Comparison of ENCODE assay signal across 16 cellular contexts in genomic region chr22:47053013-47053864, GRCh38.
DNase-seq lines count a peak whose midpoint lies in the region; FAIRE-seq and TF ChIP-seq lines count a peak whose summit lies in the region.
"Had no signal": no experiment of that assay in that cellular context is flagged by ENCODE, and none has a peak within 500 bp of the region (broad histone marks: within the 10 kb centered on the region; RNA-seq: fewer than 3 reads in every experiment).

No MANE protein-coding gene starts in this region.

- H3K4me3 Mint-ChIP-seq in chondrocyte (ENCODE audit: unreplicated experiment), result no peak overlapping the region
- H3K4me3 Mint-ChIP-seq: activated naive CD8-positive, alpha-beta T cell; CD8-positive, alpha-beta T cell had no signal

- DNase-seq in H54 (ENCODE audit: insufficient read length, low spot score) (peak; percentile 10), NCI-H1694 (lab: John Stamatoyannopoulos, UW) (peak; percentile 85), chondrocyte (ENCODE audit: low spot score) (peak; percentile 88), neuronal stem cell (ENCODE audit: low spot score) (no peak), T-helper 1 cell (no peak), AG20443 (ENCODE audit: low spot score) (no peak), germinal center (ENCODE audit: low spot score) (no peak)
- DNase-seq: CD8-positive, alpha-beta T cell; left ventricle myocardium inferior; NCI-H187 treated with DMSO at 0.1 percent for 48 hours; SHP77; stimulated activated CD4-positive, alpha-beta T cell treated with anti-CD3 and anti-CD28 coated beads, Interleukin-2, amount 100 ng/mL, for 48 hours had no signal

- H2AK5ac ChIP-seq in neuronal stem cell (ENCODE audit: low read depth, low read length), result peak overlapping the region; percentile 98

- H3K4me1 ChIP-seq in neuronal stem cell (ENCODE audit: control insufficient read depth in 2 of 2, insufficient read depth in 1 of 2, low read depth in 1 of 2, low read length in 2 of 2), result peaks cover 6 to 22% of the 10 kb centered on the region in 2 donors
- H3K4me1 ChIP-seq: left ventricle myocardium inferior, vagina had no signal

- no CpG with 5 or more reads among the region's 20 CpGs for WGBS in neuronal stem cell (ENCODE audit: extremely low coverage in 2 of 2, insufficient read length in 2 of 2, insufficient replicate concordance in 1 of 2), 2 donors

- TF ChIP-seq CTCF in chondrocyte (IDR thresholded peaks at IDR 0.05), result no peak

- peak overlapping the region; percentile 82 for H3K23ac ChIP-seq in neuronal stem cell (ENCODE audit: low read depth, low read length, poor library complexity)

- no peaks in the 10 kb centered on the region for H3K9me3 ChIP-seq in neuronal stem cell (replicated peaks in 1 of 2; ENCODE audit: control insufficient read depth in 2 of 2, insufficient read depth in 1 of 2, low read depth in 1 of 2, low read length in 2 of 2)
- H3K9me3 ChIP-seq: left ventricle myocardium inferior, vagina had no signal

- H3K4ac ChIP-seq in neuronal stem cell (ENCODE audit: low read length), result no peak overlapping the region

- no peak overlapping the region for H3K9ac ChIP-seq in neuronal stem cell (ENCODE audit: low read depth, low read length, poor library complexity)
- H3K9ac ChIP-seq: KMS-11 had no signal

- H3K18ac ChIP-seq in neuronal stem cell (ENCODE audit: low read length), result peak overlapping the region; percentile 92

- no peak overlapping the region for H4K91ac ChIP-seq in neuronal stem cell (ENCODE audit: low read depth, low read length, poor library complexity)

- no peak overlapping the region for H2AFZ ChIP-seq in neuronal stem cell (ENCODE audit: low read length)

- peak overlapping the region; percentile 76 for H3K27ac Mint-ChIP-seq in chondrocyte (ENCODE audit: unreplicated experiment)
- H3K27ac Mint-ChIP-seq: activated naive CD8-positive, alpha-beta T cell; CD8-positive, alpha-beta T cell had no signal

- H2BK15ac ChIP-seq in neuronal stem cell (ENCODE audit: low read length), result peak overlapping the region; percentile 77

- H3K4me1 Mint-ChIP-seq in chondrocyte (ENCODE audit: low read depth), result peaks cover 15% of the 10 kb centered on the region

- peak overlapping the region; percentile 71 for H2BK5ac ChIP-seq in neuronal stem cell (ENCODE audit: low read length)

- H3K36me3 Mint-ChIP-seq in chondrocyte (ENCODE audit: low read depth), result peaks cover 2% of the 10 kb centered on the region

- peaks cover 6% of the 10 kb centered on the region for H3K79me1 ChIP-seq in neuronal stem cell (ENCODE audit: low read depth, low read length)

- H2BK120ac ChIP-seq in neuronal stem cell (ENCODE audit: low read depth, low read length), result no peak overlapping the region

- no peak for FAIRE-seq in H54 (lab: Jason Lieb, UNC)
- FAIRE-seq: GM19239 had no signal

- H2BK12ac ChIP-seq in neuronal stem cell (ENCODE audit: low read length), result peak overlapping the region; percentile 54

- no peak overlapping the region for H3K14ac ChIP-seq in neuronal stem cell (ENCODE audit: low read length)

- H4K8ac ChIP-seq in neuronal stem cell (ENCODE audit: low read depth, low read length), result no peak overlapping the region

- no peak overlapping the region for H3K4me3 ChIP-seq in neuronal stem cell (ENCODE audit: low read length in 2 of 2)
- H3K4me3 ChIP-seq: left ventricle myocardium inferior, vagina had no signal

- no peaks in the 10 kb centered on the region for H3K36me3 ChIP-seq in neuronal stem cell (replicated peaks in 1 of 2; ENCODE audit: control insufficient read depth in 2 of 2, insufficient read depth in 2 of 2, low read length in 2 of 2)
- H3K36me3 ChIP-seq: vagina had no signal

- no peaks in the 10 kb centered on the region for H3K27me3 ChIP-seq in neuronal stem cell (ENCODE audit: control insufficient read depth in 3 of 3, insufficient read depth in 3 of 3, low read depth in 1 of 3, low read length in 3 of 3)
- H3K27me3 ChIP-seq: vagina had no signal

- H3K9me3 Mint-ChIP-seq in chondrocyte (ENCODE audit: low read depth), result no peaks in the 10 kb centered on the region
- H3K9me3 Mint-ChIP-seq: CD8-positive, alpha-beta T cell had no signal

- H3K27ac ChIP-seq in neuronal stem cell (replicated peaks; ENCODE audit: low read length), result no peak overlapping the region
- H3K27ac ChIP-seq: KMS-11, left ventricle myocardium inferior, vagina had no signal

- H3K4me2 ChIP-seq in neuronal stem cell (ENCODE audit: insufficient read depth, low read length, poor library complexity, severe bottlenecking), result no peak overlapping the region
- H3K4me2 ChIP-seq: KMS-11 had no signal

- H3K27me3 Mint-ChIP-seq in chondrocyte (ENCODE audit: low read depth), result no peaks in the 10 kb centered on the region
- H3K27me3 Mint-ChIP-seq: activated naive CD8-positive, alpha-beta T cell had no signal

- no peak for TF ChIP-seq POLR2A in H54 (IDR thresholded peaks at IDR 0.05; ENCODE audit: low read depth, low read length)

Comparison
In these comparisons a context has a peak if more than half of its experiments do, and no peak if none do; other contexts are left out.
1. DNase-seq: peak in H54 (single experiment), NCI-H1694 (single experiment) and chondrocyte (single experiment); none in neuronal stem cell (single experiment), T-helper 1 cell (0 of 5), AG20443 (single experiment) and germinal center (single experiment).